In genomic region chr14:70822706-70823185, GRCh38 we compare ENCODE assay signal across 8 cellular contexts. TPM values are rescaled to one million over a fixed set of nuclear protein-coding genes. Genes with fewer than 3 reads are reported as not detected.
DNase-seq lines count a peak whose midpoint lies in the region; ATAC-seq, FAIRE-seq and TF ChIP-seq lines count a peak whose summit lies in the region.

No MANE protein-coding gene starts in this region.

- peak overlapping the region; percentile 67 for H3K27ac Mint-ChIP-seq in activated CD8-positive, alpha-beta T cell treated with anti-CD3 and anti-CD28 coated beads, Interleukin-2, amount 10 ng/mL, durations not matched to agents 7 days and 5 days

- WGBS in gastroesophageal sphincter (ENCODE audit: low coverage in 1 of 2), 2 donors, result 0 to 32% methylated on average over 5 to 7 of the region's 19 CpGs
- WGBS in pancreas, 2 donors, result 22 to 27% methylated on average over 11 to 19 of the region's 19 CpGs

- peaks cover 32% of the 10 kb centered on the region for H3K27me3 ChIP-seq in gastroesophageal sphincter
- H3K27me3 ChIP-seq in pancreas, result no peaks in the 10 kb centered on the region

- peaks cover 0 to 21% (median 9%) of the 10 kb centered on the region in 3 donors for H3K4me1 ChIP-seq in gastroesophageal sphincter
- H3K4me1 ChIP-seq in pancreas, result peaks cover 0 to 4% (median 0%) of the 10 kb centered on the region in 3 donors

- peaks cover 31% of the 10 kb centered on the region for H3K27me3 Mint-ChIP-seq in activated CD8-positive, alpha-beta T cell treated with anti-CD3 and anti-CD28 coated beads, Interleukin-2, amount 10 ng/mL, durations not matched to agents 7 days and 5 days (ENCODE audit: low read depth)

- peak overlapping the region; percentile 73 for H3K4me3 ChIP-seq in AG10803 (ENCODE audit: low read length)
- H3K4me3 ChIP-seq in gastroesophageal sphincter, result peak overlapping the region; percentile 37 to 67
- H3K4me3 ChIP-seq in pancreas, result peak overlapping the region in 1 of 4 donors; percentile 72

- peak; percentile 27 for ATAC-seq in activated CD8-positive, alpha-beta T cell treated with anti-CD3 and anti-CD28 coated beads, Interleukin-2, amount 10 ng/mL, durations not matched to agents 7 days and 5 days
- ATAC-seq in gastroesophageal sphincter (peak; percentile 25), pancreas (peak in 3 of 4 donors; percentile 28 to 39 (median 36)), HG02870 (IDR thresholded peaks at IDR 0.05; ENCODE audit: unreplicated experiment) (no peak)

- DNase-seq in AG10803 (ENCODE audit: low read depth), result peak; percentile 24
- DNase-seq in HTR-8/SVneo (ENCODE audit: insufficient read length, low spot score), result peak; percentile 76
- no peak for DNase-seq in activated CD8-positive, alpha-beta T cell treated with anti-CD3 and anti-CD28 coated beads, Interleukin-2, amount 10 ng/mL, durations not matched to agents 7 days and 5 days
- peak in 3 of 6 donors; percentile 8 to 73 (median 31) for DNase-seq in pancreas
- no peak for DNase-seq in SIG-M5 treated with dmso at 0.1 percent for 504 hours (lab: John Stamatoyannopoulos, UW; ENCODE audit: unreplicated experiment)
- DNase-seq in SIG-M5 (lab: John Stamatoyannopoulos, UW), result no peak

- H3K27ac ChIP-seq in gastroesophageal sphincter, result peak overlapping the region in 1 of 4 donors; percentile 58
- H3K27ac ChIP-seq in pancreas, result no peak overlapping the region

- FAIRE-seq in HTR-8/SVneo (lab: Jason Lieb, UNC), result no peak
- no peak for FAIRE-seq in pancreas (lab: Jason Lieb, UNC)

- no peaks in the 10 kb centered on the region for H3K36me3 Mint-ChIP-seq in activated CD8-positive, alpha-beta T cell treated with anti-CD3 and anti-CD28 coated beads, Interleukin-2, amount 10 ng/mL, durations not matched to agents 7 days and 5 days (ENCODE audit: low read depth)

- H3K4me1 Mint-ChIP-seq in activated CD8-positive, alpha-beta T cell treated with anti-CD3 and anti-CD28 coated beads, Interleukin-2, amount 10 ng/mL, durations not matched to agents 7 days and 5 days (ENCODE audit: low read depth), result peaks cover 30% of the 10 kb centered on the region

- H3K4me3 Mint-ChIP-seq in activated CD8-positive, alpha-beta T cell treated with anti-CD3 and anti-CD28 coated beads, Interleukin-2, amount 10 ng/mL, durations not matched to agents 7 days and 5 days, result peak overlapping the region; percentile 81

- intact Hi-C loops in pancreas (cut with DNase I), result no loop called here

- no peaks in the 10 kb centered on the region for H3K9me3 Mint-ChIP-seq in activated CD8-positive, alpha-beta T cell treated with anti-CD3 and anti-CD28 coated beads, Interleukin-2, amount 10 ng/mL, durations not matched to agents 7 days and 5 days (ENCODE audit: insufficient read depth)

- no peak for TF ChIP-seq EP300 in gastroesophageal sphincter (IDR thresholded peaks at IDR 0.05)

- H3K36me3 ChIP-seq in gastroesophageal sphincter (no peaks in the 10 kb centered on the region), pancreas (no peaks in the 10 kb centered on the region)

- CTCF ChIA-PET in activated CD8-positive, alpha-beta T cell treated with anti-CD3 and anti-CD28 coated beads, Interleukin-2, amount 10 ng/mL, durations not matched to agents 7 days and 5 days (lab: Charles Lee), result interaction anchor here (0.9 to 6.5 kb wide), 7 partner anchors 49 to 149 kb away, joined by 3 to 114 read pairs (median 5); partner anchors contain the start of gene PCNX1

- H3K9me3 ChIP-seq in gastroesophageal sphincter, result no peaks in the 10 kb centered on the region
- H3K9me3 ChIP-seq in pancreas, result no peaks in the 10 kb centered on the region

- TF ChIP-seq CTCF in AG10803 (conservative IDR thresholded peaks at IDR 0.05; ENCODE audit: low read length) (no peak), gastroesophageal sphincter (IDR thresholded peaks at IDR 0.05) (no peak), pancreas (IDR thresholded peaks at IDR 0.05) (no peak)

- no peak for TF ChIP-seq POLR2A in gastroesophageal sphincter (IDR thresholded peaks at IDR 0.05)

- POLR2A ChIA-PET in activated CD8-positive, alpha-beta T cell treated with anti-CD3 and anti-CD28 coated beads, Interleukin-2, amount 10 ng/mL, durations not matched to agents 7 days and 5 days (lab: Charles Lee), result no interaction called here

RNA-seq across cellular contexts. Expression of gene MAP3K9, which starts 13.4 kb away (rescaled TPM):
- total RNA-seq in activated CD8-positive, alpha-beta T cell treated with anti-CD3 and anti-CD28 coated beads, Interleukin-2, amount 10 ng/mL, durations not matched to agents 7 days and 5 days, result 1 to 10 TPM; 6.7 to 7.0 TPM
- total RNA-seq in gastroesophageal sphincter, result 1 to 10 TPM in 2 of 4 donors, under 1 TPM in 2; 0.62 to 2.4 (median 0.97) TPM
- 1 to 10 TPM; 4.7 to 7.6 (median 5.1) TPM for total RNA-seq in pancreas
- 1 to 10 TPM; 2.1 to 3.3 TPM for polyA plus RNA-seq in pancreas

Comparison
In these comparisons a context has a peak if more than half of its experiments do, and no peak if none do; other contexts are left out.
1. DNase-seq: peak in AG10803 (single experiment) and HTR-8/SVneo (single experiment); none in activated CD8-positive, alpha-beta T cell treated with anti-CD3 and anti-CD28 coated beads, Interleukin-2, amount 10 ng/mL, durations not matched to agents 7 days and 5 days (single experiment), SIG-M5 treated with dmso at 0.1 percent for 504 hours (single experiment) and SIG-M5 (single experiment).